ENCODE assay signal across 1 cellular context in the genomic region with DNA sequence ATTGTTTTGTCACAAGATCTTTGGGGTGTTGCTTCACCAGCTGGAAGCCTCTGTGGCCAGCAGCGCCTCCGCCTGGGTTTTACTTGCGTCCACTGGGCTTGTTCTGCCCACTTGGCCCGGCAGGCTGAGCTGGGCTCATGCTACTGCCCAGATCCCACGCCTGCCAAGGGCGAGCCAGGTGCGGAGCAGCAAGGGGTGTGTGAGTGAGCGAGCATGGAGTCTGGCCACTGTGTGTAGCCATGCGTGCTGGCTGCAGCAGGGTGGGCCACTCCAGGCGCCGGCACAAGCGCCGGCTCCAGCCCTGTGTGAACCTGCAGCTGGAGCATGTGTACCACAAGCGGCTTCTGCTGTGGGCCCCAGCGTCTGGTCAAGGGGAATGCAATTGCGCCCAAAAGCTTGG.
TF ChIP-seq lines count a peak whose summit lies in the region.

No MANE protein-coding gene starts in this region.

TF ChIP-seq in WTC11, 78 proteins besides CTCF, POLR2A, EP300 and RAD21 (continued from another document):
- TF ChIP-seq, protein P1, sequence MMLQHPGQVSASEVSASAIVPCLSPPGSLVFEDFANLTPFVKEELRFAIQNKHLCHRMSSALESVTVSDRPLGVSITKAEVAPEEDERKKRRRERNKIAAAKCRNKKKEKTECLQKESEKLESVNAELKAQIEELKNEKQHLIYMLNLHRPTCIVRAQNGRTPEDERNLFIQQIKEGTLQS (CRISPR knock-in tag; conservative IDR thresholded peaks at IDR 0.05) = no peak
